ENCODE assay signal across 10 cellular contexts in the genomic region with DNA sequence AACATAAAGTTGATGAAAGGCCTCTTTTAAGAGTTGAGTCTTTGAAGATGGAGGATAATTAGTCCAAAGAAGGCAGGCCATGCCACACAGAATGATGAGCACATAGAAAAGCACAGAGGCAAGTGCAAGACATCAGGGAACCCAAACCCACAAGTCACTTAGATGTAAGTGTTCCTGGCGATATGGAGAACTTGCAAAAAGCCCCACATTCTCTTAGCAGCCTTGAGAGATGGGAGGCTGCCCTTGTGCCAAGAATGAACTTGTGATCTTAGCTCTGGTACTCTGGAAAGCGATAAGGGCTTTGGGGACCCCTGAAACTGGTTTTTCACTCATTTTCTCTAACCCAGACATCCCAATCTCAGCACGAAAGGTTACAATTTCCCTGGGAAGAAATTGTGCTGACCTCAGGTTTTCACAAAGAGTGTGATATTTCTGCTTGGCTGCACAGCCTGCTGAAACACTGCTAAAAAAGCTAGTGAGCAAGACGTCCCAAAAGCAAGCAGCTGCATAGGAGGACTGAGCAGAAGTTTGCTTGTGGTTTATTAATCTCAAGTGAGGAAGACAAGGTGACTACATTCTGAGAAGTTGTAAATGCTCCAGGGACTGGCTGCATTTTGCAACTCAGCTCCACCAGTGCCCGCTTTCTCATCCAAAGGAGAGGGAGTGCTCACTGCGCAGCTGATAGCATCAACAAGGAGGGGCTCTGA.
DNase-seq lines count a peak whose midpoint lies in the region; ATAC-seq, FAIRE-seq and TF ChIP-seq lines count a peak whose summit lies in the region.
"Had no signal": no experiment of that assay in that cellular context is flagged by ENCODE, and none has a peak within 500 bp of the region (broad histone marks: within the 10 kb centered on the region; RNA-seq: fewer than 3 reads in every experiment).

No MANE protein-coding gene starts in this region.

- ATAC-seq in GM19438 (IDR thresholded peaks at IDR 0.05; ENCODE audit: low read depth, unreplicated experiment) (peak; percentile 91), HG02885 (IDR thresholded peaks at IDR 0.05; ENCODE audit: poor library complexity, unreplicated experiment) (peak; percentile 94)

- no peak overlapping the region for H3K27ac ChIP-seq in coronary artery
- H3K27ac ChIP-seq: C4-2B had no signal

- no peak for FAIRE-seq in urothelium cell line (lab: Jason Lieb, UNC)

- DNase-seq in GM12864 (ENCODE audit: low read depth) (peak; percentile 84), LHCN-M2 (ENCODE audit: low read depth) (peak; percentile 48), DMS 273 (lab: John Stamatoyannopoulos, UW; ENCODE audit: unreplicated experiment) (no peak), urothelium cell line (ENCODE audit: low spot score) (no peak), DMS53 (lab: John Stamatoyannopoulos, UW) (no peak), coronary artery (ENCODE audit: low spot score) (no peak)
- DNase-seq: activated effector memory CD4-positive, alpha-beta T cell treated with anti-CD3 and anti-CD28 coated beads, Interleukin-2, amount 50 U/mL, for 16 hours had no signal

- TF ChIP-seq CTCF in GM12864 (IDR thresholded peaks at IDR 0.05; ENCODE audit: low read depth, low read length, missing control alignments) (no peak), coronary artery (IDR thresholded peaks at IDR 0.05) (no peak)

- no peak overlapping the region for H3K4me3 ChIP-seq in GM12864 (ENCODE audit: low read depth, low read length)
- no peak overlapping the region for H3K4me3 ChIP-seq in coronary artery

Comparison
In these comparisons a context has a peak if more than half of its experiments do, and no peak if none do; other contexts are left out.
1. DNase-seq: peak in GM12864 (single experiment) and LHCN-M2 (single experiment); none in DMS 273 (single experiment), urothelium cell line (single experiment), DMS53 (single experiment) and coronary artery (single experiment).